ENCODE assay signal across 13 cellular contexts in genomic region chr19:55069859-55070225, GRCh38. TPM values are rescaled to one million over a fixed set of nuclear protein-coding genes. Genes with fewer than 3 reads are reported as not detected.
DNase-seq lines count a peak whose midpoint lies in the region; ATAC-seq, FAIRE-seq and TF ChIP-seq lines count a peak whose summit lies in the region.
"Had no signal": no experiment of that assay in that cellular context is flagged by ENCODE, and none has a peak within 500 bp of the region (broad histone marks: within the 10 kb centered on the region; RNA-seq: fewer than 3 reads in every experiment).

No MANE protein-coding gene starts in this region.

- TF ChIP-seq RAD21 in HepG2 (CRISPR knock-in tag; IDR thresholded peaks at IDR 0.05) = no peak

- intact Hi-C loops in HepG2 (cut with micrococcal nuclease; ENCODE audit: unreplicated experiment) (no loop called here), right lobe of liver (cut with DNase I) (no loop called here), mammary epithelial cell (cut with micrococcal nuclease) (loop anchor here (2.0 to 5.0 kb wide), 2 partner anchors 47 to 608 kb away; partner anchors contain the start of genes LENG9 and PPP1R12C)

- H2AK5ac ChIP-seq in mesenchymal stem cell (ENCODE audit: low read length, severe bottlenecking) = no peak overlapping the region

- peaks cover 15% of the 10 kb centered on the region for H3K4me1 ChIP-seq in HepG2 (ENCODE audit: insufficient read depth, low read length)
- H3K4me1 ChIP-seq in right lobe of liver = no peaks in the 10 kb centered on the region
- peaks cover 12% of the 10 kb centered on the region for H3K4me1 ChIP-seq in mammary epithelial cell (ENCODE audit: insufficient read depth, low read length)
- H3K4me1 ChIP-seq in mucosa of stomach (ENCODE audit: control insufficient read depth, insufficient read depth, low read length) = peaks cover 39% of the 10 kb centered on the region
- peaks cover 7% of the 10 kb centered on the region for H3K4me1 ChIP-seq in mesenchymal stem cell (ENCODE audit: control insufficient read depth, insufficient read depth, low read depth, low read length)

- H2BK120ac ChIP-seq in mesenchymal stem cell (ENCODE audit: low read depth, low read length) = no peak overlapping the region

- peak overlapping the region; percentile 64; the same call in 1 of the 2 replicates for H3K4me2 ChIP-seq in HepG2 (ENCODE audit: low read depth, low read length)
- peak overlapping the region; percentile 78 for H3K4me2 ChIP-seq in mammary epithelial cell (ENCODE audit: insufficient read depth, low read depth, low read length)
- no peak overlapping the region for H3K4me2 ChIP-seq in mesenchymal stem cell (ENCODE audit: low read length, poor library complexity, severe bottlenecking)

- H3K79me1 ChIP-seq in mesenchymal stem cell (replicated peaks; ENCODE audit: low read length, poor library complexity, severe bottlenecking) = no peaks in the 10 kb centered on the region

- H3K4ac ChIP-seq in mesenchymal stem cell (ENCODE audit: low read depth in 1 of 2, low read length in 2 of 2) = no peak overlapping the region

- TF ChIP-seq POLR2A in HepG2 (IDR thresholded peaks at IDR 0.05; ENCODE audit: insufficient read depth in 1 of 2, low read depth in 2 of 2, low read length in 2 of 2) (no peak), right lobe of liver (IDR thresholded peaks at IDR 0.05) (no peak)

- H2BK15ac ChIP-seq in mesenchymal stem cell (ENCODE audit: low read depth, poor library complexity, severe bottlenecking) = no peak overlapping the region

- H3K9me3 ChIP-seq in HepG2 (ENCODE audit: low read length) (no peaks in the 10 kb centered on the region), right lobe of liver (no peaks in the 10 kb centered on the region), mammary epithelial cell (replicated peaks; ENCODE audit: insufficient read depth, low read length) (no peaks in the 10 kb centered on the region), mucosa of stomach (ENCODE audit: control insufficient read depth, low read length) (no peaks in the 10 kb centered on the region), mesenchymal stem cell (ENCODE audit: control insufficient read depth, low read length) (no peaks in the 10 kb centered on the region)

- no peak for TF ChIP-seq CTCF in HepG2 (CRISPR knock-in tag; IDR thresholded peaks at IDR 0.05)
- TF ChIP-seq CTCF in right lobe of liver (IDR thresholded peaks at IDR 0.05) = no peak
- TF ChIP-seq CTCF in mammary epithelial cell (conservative IDR thresholded peaks at IDR 0.05 in 1 of 2, IDR thresholded peaks at IDR 0.05 in 1 of 2; ENCODE audit: extremely low read depth in 1 of 2, insufficient read depth in 1 of 2, low read depth in 1 of 2, low read length in 2 of 2) = no peak

- no peak overlapping the region for H4K8ac ChIP-seq in mesenchymal stem cell (ENCODE audit: low read length)

- BruUV-seq in HepG2 (replicated peaks; lab: Mats Ljungman, UMichigan) = no TSS peak
- no TSS peak for BruUV-seq in mammary epithelial cell (replicated peaks; lab: Mats Ljungman, UMichigan)

- no peak for FAIRE-seq in HepG2 (lab: Jason Lieb, UNC)

- H3K36me3 ChIP-seq in HepG2 (replicated peaks in 1 of 2; ENCODE audit: control insufficient read depth in 1 of 2, insufficient read depth in 2 of 2, low read length in 2 of 2) (no peaks in the 10 kb centered on the region), right lobe of liver (no peaks in the 10 kb centered on the region), mammary epithelial cell (ENCODE audit: insufficient read depth, low read length) (no peaks in the 10 kb centered on the region), mucosa of stomach (ENCODE audit: control insufficient read depth, insufficient read depth, low read length) (no peaks in the 10 kb centered on the region), mesenchymal stem cell (ENCODE audit: control insufficient read depth in 1 of 2, insufficient read depth in 2 of 2, low read depth in 1 of 2, low read length in 2 of 2) (no peaks in the 10 kb centered on the region)

- in situ Hi-C loops in HepG2 (cut with HindIII; ENCODE audit: extremely low pct_ligation_motif_present, low pct_unique_long_range_greater_than_20kb) = no loop called here
- in situ Hi-C loops in mammary epithelial cell (cut with MboI; ENCODE audit: low sequenced_read_pairs in 2 of 2) = loop anchor here in 1 of 2 donors (25.0 kb wide), 1 partner anchor 608 kb away; the partner anchor contains the start of genes CDC42EP5 and LENG9
- in situ Hi-C loops in G401 (cut with HindIII; ENCODE audit: low sequenced_read_pairs) = no loop called here

- H2BK5ac ChIP-seq in mesenchymal stem cell (ENCODE audit: low read depth, low read length, poor library complexity, severe bottlenecking) = no peak overlapping the region

- H3K79me2 ChIP-seq in HepG2 (ENCODE audit: insufficient read depth, low read length) (no peaks in the 10 kb centered on the region), mammary epithelial cell (ENCODE audit: insufficient read depth, low read length) (no peaks in the 10 kb centered on the region)

- H3K4me3 ChIP-seq in HepG2 (replicated peaks in 1 of 3; ENCODE audit: insufficient read depth in 1 of 3, low read depth in 2 of 3, low read length in 3 of 3) (no peak overlapping the region), right lobe of liver (no peak overlapping the region), mammary epithelial cell (replicated peaks in 1 of 3; ENCODE audit: insufficient read depth in 1 of 3, low read depth in 2 of 3, low read length in 3 of 3) (no peak overlapping the region), mucosa of stomach (ENCODE audit: low read length) (peak overlapping the region; percentile 84), mesenchymal stem cell (ENCODE audit: insufficient read depth in 1 of 2, low read depth in 1 of 2, low read length in 2 of 2) (no peak overlapping the region)
- H3K4me3 ChIP-seq: lung had no signal

- no peak overlapping the region for H4K91ac ChIP-seq in mesenchymal stem cell (ENCODE audit: low read length)

- no peak overlapping the region for H3K23ac ChIP-seq in mesenchymal stem cell (ENCODE audit: low read length in 2 of 2)

- ATAC-seq in HepG2 (no peak), right lobe of liver (no peak), HG02840 (IDR thresholded peaks at IDR 0.05; ENCODE audit: low FRiP score, unreplicated experiment) (no peak)

- H4K20me1 ChIP-seq in HepG2 (ENCODE audit: insufficient read depth, low read length) (no peaks in the 10 kb centered on the region), mammary epithelial cell (ENCODE audit: insufficient read depth, low read length) (no peaks in the 10 kb centered on the region)

- H3K14ac ChIP-seq in mesenchymal stem cell (ENCODE audit: low read length in 2 of 2) = no peak overlapping the region

- WGBS in HepG2 (ENCODE audit: low lambda C conversion rate) = 20% methylated on average over 3 of the region's 3 CpGs
- WGBS in right lobe of liver (ENCODE audit: insufficient coverage, low coverage, low lambda C conversion rate, missing lambda C conversion rate) = 89% methylated on average over 3 of the region's 3 CpGs
- 100% methylated on average over 3 of the region's 3 CpGs for WGBS in mammary epithelial cell (ENCODE audit: low coverage, missing lambda C conversion rate)
- 94% methylated on average over 3 of the region's 3 CpGs for WGBS in mesenchymal stem cell

- H2BK12ac ChIP-seq in mesenchymal stem cell (ENCODE audit: low read length in 2 of 2) = no peak overlapping the region

- DNase-seq in HepG2 (ENCODE audit: low spot score) (no peak), right lobe of liver (no peak), mammary epithelial cell (no peak), G401 (ENCODE audit: low spot score) (no peak), amygdala (lab: John Stamatoyannopoulos, UW) (no peak), mesenchymal stem cell (no peak)
- DNase-seq: activated gamma-delta T cell, NCI-H524, retina had no signal

- TF ChIP-seq EP300 in HepG2 (IDR thresholded peaks at IDR 0.05; ENCODE audit: low read depth in 2 of 2, low read length in 2 of 2) = no peak
- no peak for TF ChIP-seq EP300 in HepG2 (CRISPR knock-in tag; IDR thresholded peaks at IDR 0.05; ENCODE audit: borderline replicate concordance)

- no peak overlapping the region for H2AFZ ChIP-seq in HepG2 (ENCODE audit: low read length)
- H2AFZ ChIP-seq in mammary epithelial cell (ENCODE audit: low read depth, low read length) = no peak overlapping the region
- H2AFZ ChIP-seq in mesenchymal stem cell (ENCODE audit: low read depth, low read length) = no peak overlapping the region

- CTCF ChIA-PET in HepG2 (lab: Yijun Ruan, JAX; ENCODE audit: low intra/inter-chr PET ratio, low total read pairs) (no interaction called here), mammary epithelial cell (lab: Charles Lee; ENCODE audit: low non-redundant PET) (no interaction called here)

- H3K27me3 ChIP-seq in HepG2 (ENCODE audit: control insufficient read depth in 1 of 2, insufficient read depth in 2 of 2, low read length in 2 of 2) (peaks cover 2 to 35% of the 10 kb centered on the region in 2 experiments), right lobe of liver (no peaks in the 10 kb centered on the region), mammary epithelial cell (ENCODE audit: insufficient read depth, low read length) (no peaks in the 10 kb centered on the region), mucosa of stomach (ENCODE audit: control insufficient read depth, insufficient read depth, low read length) (peaks cover 6% of the 10 kb centered on the region), mesenchymal stem cell (ENCODE audit: control insufficient read depth in 1 of 2, insufficient read depth in 1 of 2, low read length in 2 of 2) (peaks cover 49 to 55% of the 10 kb centered on the region in 2 experiments)

- H3K27ac ChIP-seq in HepG2 (ENCODE audit: extremely low read length, insufficient read depth, low read length) (no peak overlapping the region), right lobe of liver (no peak overlapping the region), mammary epithelial cell (ENCODE audit: insufficient read depth, low read depth, low read length) (no peak overlapping the region), mesenchymal stem cell (ENCODE audit: low read length, poor library complexity, severe bottlenecking) (no peak overlapping the region)
- H3K27ac ChIP-seq: coronary artery had no signal

- no peak overlapping the region for H3K18ac ChIP-seq in mesenchymal stem cell (ENCODE audit: low read depth in 1 of 2, low read length in 2 of 2)

- POLR2A ChIA-PET in HepG2 (lab: Yijun Ruan, JAX) = interaction anchor here (1.5 kb wide), 1 partner anchor 10 kb away, joined by 11 read pairs; no protein-coding TSS in a partner anchor

- dilution Hi-C loops in mammary epithelial cell (cut with HindIII; ENCODE audit: low sequenced_read_pairs) = loop anchor here (5.0 to 10.0 kb wide), 2 partner anchors 405 to 648 kb away; partner anchors contain the start of gene ZNF628

- H3K9ac ChIP-seq in HepG2 (ENCODE audit: insufficient read depth, low read depth, low read length) (no peak overlapping the region), mammary epithelial cell (ENCODE audit: insufficient read depth, low read length) (no peak overlapping the region), mucosa of stomach (ENCODE audit: low read length) (peak overlapping the region; percentile 92), mesenchymal stem cell (ENCODE audit: low read length) (no peak overlapping the region)

RNA-seq across cellular contexts. Expression of gene EPS8L1, which starts 5.8 kb away (rescaled TPM):
- total RNA-seq in HepG2 (2016; rRNA removed; fragmentation: Illumina TruSeq; extraction: Trizol) = 2.3 and 3.0 TPM in 2 replicates
- 0.79 and 0.91 TPM in 2 replicates for total RNA-seq in HepG2 (2016; cell fraction: cytosol; rRNA removed; fragmentation: Illumina TruSeq; extraction: Trizol; ENCODE audit: low read depth)
- 1.4 and 2.2 TPM in 2 replicates for total RNA-seq in HepG2 (2016; cell fraction: insoluble cytoplasmic fraction; rRNA removed; fragmentation: Illumina TruSeq; extraction: Trizol)
- 2.6 and 2.9 TPM in 2 replicates for total RNA-seq in HepG2 (2016; cell fraction: membrane; rRNA removed; fragmentation: Illumina TruSeq; extraction: Trizol)
- 0.84 and 1.3 TPM in 2 replicates for total RNA-seq in HepG2 (2016; cell fraction: nucleus; rRNA removed; fragmentation: Illumina TruSeq; extraction: Trizol)
- 6.3 and 6.6 TPM in 2 replicates for polyA plus RNA-seq in HepG2 (2011; rRNA removed)
- polyA plus RNA-seq in HepG2 (2011; cell fraction: cytosol; rRNA removed) = 3.0 and 4.2 TPM in 2 replicates
- polyA plus RNA-seq in HepG2 (2011; cell fraction: nucleus; rRNA removed) = 27.8 and 31.9 TPM in 2 replicates
- 5.0 and 6.5 TPM in 2 replicates for polyA plus RNA-seq in HepG2 (2012)
- polyA plus RNA-seq in HepG2 (2016; cell fraction: cytosol; fragmentation: Illumina TruSeq; extraction: Trizol; ENCODE audit: low read depth) = 1.6 and 1.7 TPM in 2 replicates
- polyA plus RNA-seq in HepG2 (2016; cell fraction: insoluble cytoplasmic fraction; fragmentation: Illumina TruSeq; extraction: Trizol; ENCODE audit: low read depth) = 1.4 and 2.0 TPM in 2 replicates
- polyA plus RNA-seq in HepG2 (2016; cell fraction: membrane; fragmentation: Illumina TruSeq; extraction: Trizol; ENCODE audit: low read depth) = 2.0 TPM in 2 replicates
- 6.3 and 7.4 TPM in 2 replicates for polyA plus RNA-seq in HepG2 (2016; cell fraction: nucleus; fragmentation: Illumina TruSeq; extraction: Trizol; ENCODE audit: insufficient read depth, low read depth)
- polyA minus RNA-seq in HepG2 (2011; rRNA and poly(A)+ RNA removed; ENCODE audit: low replicate concordance) = 4.0 and 6.3 TPM in 2 replicates
- polyA minus RNA-seq in HepG2 (2011; cell fraction: cytosol; rRNA and poly(A)+ RNA removed) = 0.88 and 1.4 TPM in 2 replicates
- 3.4 and 3.7 TPM in 2 replicates for polyA minus RNA-seq in HepG2 (2011; cell fraction: nucleus; rRNA and poly(A)+ RNA removed)
- 1 to 10 TPM in 4 of 6 experiments, under 1 TPM in 2; 0.49 to 2.4 (median 1.2) TPM for total RNA-seq in right lobe of liver
- total RNA-seq in mammary epithelial cell = 10 to 100 TPM; 63.7 to 68.3 TPM
- polyA plus RNA-seq in mammary epithelial cell = 29.8 TPM
- 23.0 TPM for polyA minus RNA-seq in mammary epithelial cell
- 9.7 and 11.7 TPM in 2 replicates for total RNA-seq in G401 (2014; rRNA removed; shearing (Covaris generic))
- polyA plus RNA-seq in mesenchymal stem cell (2013, experiment 1 of 2) = 5.2 TPM
- polyA plus RNA-seq in mesenchymal stem cell (2013, experiment 2 of 2) = 4.9 TPM

RNA-seq across cellular contexts. Expression of gene RDH13, which starts 6.9 kb away (rescaled TPM):
- 19.1 and 21.5 TPM in 2 replicates for total RNA-seq in HepG2 (2016; rRNA removed; fragmentation: Illumina TruSeq; extraction: Trizol)
- total RNA-seq in HepG2 (2016; cell fraction: cytosol; rRNA removed; fragmentation: Illumina TruSeq; extraction: Trizol; ENCODE audit: low read depth) = 7.5 and 7.8 TPM in 2 replicates
- 15.8 and 21.1 TPM in 2 replicates for total RNA-seq in HepG2 (2016; cell fraction: insoluble cytoplasmic fraction; rRNA removed; fragmentation: Illumina TruSeq; extraction: Trizol)
- 11.8 and 12.8 TPM in 2 replicates for total RNA-seq in HepG2 (2016; cell fraction: membrane; rRNA removed; fragmentation: Illumina TruSeq; extraction: Trizol)
- 17.4 and 22.3 TPM in 2 replicates for total RNA-seq in HepG2 (2016; cell fraction: nucleus; rRNA removed; fragmentation: Illumina TruSeq; extraction: Trizol)
- polyA plus RNA-seq in HepG2 (2011; rRNA removed) = 13.4 and 16.6 TPM in 2 replicates
- 9.7 and 11.4 TPM in 2 replicates for polyA plus RNA-seq in HepG2 (2011; cell fraction: cytosol; rRNA removed)
- 30.1 and 32.4 TPM in 2 replicates for polyA plus RNA-seq in HepG2 (2011; cell fraction: nucleus; rRNA removed)
- polyA plus RNA-seq in HepG2 (2012) = 11.5 and 13.1 TPM in 2 replicates
- polyA plus RNA-seq in HepG2 (2016; cell fraction: cytosol; fragmentation: Illumina TruSeq; extraction: Trizol; ENCODE audit: low read depth) = 4.2 and 4.4 TPM in 2 replicates
- 14.5 and 16.2 TPM in 2 replicates for polyA plus RNA-seq in HepG2 (2016; cell fraction: insoluble cytoplasmic fraction; fragmentation: Illumina TruSeq; extraction: Trizol; ENCODE audit: low read depth)
- 5.8 and 6.5 TPM in 2 replicates for polyA plus RNA-seq in HepG2 (2016; cell fraction: membrane; fragmentation: Illumina TruSeq; extraction: Trizol; ENCODE audit: low read depth)
- 30.4 and 34.3 TPM in 2 replicates for polyA plus RNA-seq in HepG2 (2016; cell fraction: nucleus; fragmentation: Illumina TruSeq; extraction: Trizol; ENCODE audit: insufficient read depth, low read depth)
- polyA minus RNA-seq in HepG2 (2011; rRNA and poly(A)+ RNA removed; ENCODE audit: low replicate concordance) = 35.2 and 54.3 TPM in 2 replicates
- 8.1 and 16.8 TPM in 2 replicates for polyA minus RNA-seq in HepG2 (2011; cell fraction: cytosol; rRNA and poly(A)+ RNA removed)
- 29.1 and 32.1 TPM in 2 replicates for polyA minus RNA-seq in HepG2 (2011; cell fraction: nucleus; rRNA and poly(A)+ RNA removed)
- total RNA-seq in right lobe of liver = 10 to 100 TPM in 4 of 6 experiments, 1 to 10 TPM in 2; 7.7 to 16.8 (median 12.1) TPM
- 10 to 100 TPM; 18.0 to 19.8 TPM for total RNA-seq in mammary epithelial cell
- polyA plus RNA-seq in mammary epithelial cell = 17.0 TPM
- 20.5 TPM for polyA minus RNA-seq in mammary epithelial cell
- total RNA-seq in G401 (2014; rRNA removed; shearing (Covaris generic)) = 31.4 and 38.9 TPM in 2 replicates
- 5.1 TPM for polyA plus RNA-seq in mesenchymal stem cell (2013, experiment 1 of 2)
- 5.3 TPM for polyA plus RNA-seq in mesenchymal stem cell (2013, experiment 2 of 2)

RNA-seq across cellular contexts. Expression of gene GP6, which starts 31.8 kb away (rescaled TPM):
- total RNA-seq in HepG2 (2016; rRNA removed; fragmentation: Illumina TruSeq; extraction: Trizol) = not detected in 2 replicates
- total RNA-seq in HepG2 (2016; cell fraction: cytosol; rRNA removed; fragmentation: Illumina TruSeq; extraction: Trizol; ENCODE audit: low read depth) = not detected in 2 replicates
- total RNA-seq in HepG2 (2016; cell fraction: insoluble cytoplasmic fraction; rRNA removed; fragmentation: Illumina TruSeq; extraction: Trizol) = not detected in 2 replicates
- total RNA-seq in HepG2 (2016; cell fraction: membrane; rRNA removed; fragmentation: Illumina TruSeq; extraction: Trizol) = not detected in 2 replicates
- total RNA-seq in HepG2 (2016; cell fraction: nucleus; rRNA removed; fragmentation: Illumina TruSeq; extraction: Trizol) = not detected in 2 replicates
- polyA plus RNA-seq in HepG2 (2011; rRNA removed) = 0.05 and 0.08 TPM in 2 replicates
- 0.03 TPM in 1 of 2 replicates, not detected in the other for polyA plus RNA-seq in HepG2 (2011; cell fraction: cytosol; rRNA removed)
- 0.05 TPM in 1 of 2 replicates, not detected in the other for polyA plus RNA-seq in HepG2 (2011; cell fraction: nucleus; rRNA removed)
- polyA plus RNA-seq in HepG2 (2012) = 0.13 TPM in 1 of 2 replicates, not detected in the other
- not detected in 2 replicates for polyA plus RNA-seq in HepG2 (2016; cell fraction: cytosol; fragmentation: Illumina TruSeq; extraction: Trizol; ENCODE audit: low read depth)
- not detected in 2 replicates for polyA plus RNA-seq in HepG2 (2016; cell fraction: insoluble cytoplasmic fraction; fragmentation: Illumina TruSeq; extraction: Trizol; ENCODE audit: low read depth)
- not detected in 2 replicates for polyA plus RNA-seq in HepG2 (2016; cell fraction: membrane; fragmentation: Illumina TruSeq; extraction: Trizol; ENCODE audit: low read depth)
- not detected in 2 replicates for polyA plus RNA-seq in HepG2 (2016; cell fraction: nucleus; fragmentation: Illumina TruSeq; extraction: Trizol; ENCODE audit: insufficient read depth, low read depth)
- 0.30 and 0.75 TPM in 2 replicates for polyA minus RNA-seq in HepG2 (2011; rRNA and poly(A)+ RNA removed; ENCODE audit: low replicate concordance)
- not detected in 2 replicates for polyA minus RNA-seq in HepG2 (2011; cell fraction: cytosol; rRNA and poly(A)+ RNA removed)
- polyA minus RNA-seq in HepG2 (2011; cell fraction: nucleus; rRNA and poly(A)+ RNA removed) = not detected in 2 replicates
- total RNA-seq in right lobe of liver = under 1 TPM in 2 of 6 experiments, not detected in 4; 0.33 to 0.42 TPM
- under 1 TPM in 1 of 2 donors, not detected in 1; 0.17 TPM for total RNA-seq in mammary epithelial cell
- 0.03 TPM for polyA plus RNA-seq in mammary epithelial cell
- polyA minus RNA-seq in mammary epithelial cell = not detected
- total RNA-seq in G401 (2014; rRNA removed; shearing (Covaris generic)) = not detected in 2 replicates
- not detected for polyA plus RNA-seq in mesenchymal stem cell (2013, experiment 1 of 2)
- polyA plus RNA-seq in mesenchymal stem cell (2013, experiment 2 of 2) = not detected

RNA-seq across cellular contexts. Expression of gene PPP1R12C, which starts 47.6 kb away (rescaled TPM):
- 13.0 and 29.7 TPM in 2 replicates for total RNA-seq in HepG2 (2016; rRNA removed; fragmentation: Illumina TruSeq; extraction: Trizol)
- 8.7 and 9.6 TPM in 2 replicates for total RNA-seq in HepG2 (2016; cell fraction: cytosol; rRNA removed; fragmentation: Illumina TruSeq; extraction: Trizol; ENCODE audit: low read depth)
- total RNA-seq in HepG2 (2016; cell fraction: insoluble cytoplasmic fraction; rRNA removed; fragmentation: Illumina TruSeq; extraction: Trizol) = 10.7 and 30.4 TPM in 2 replicates
- 16.0 and 19.8 TPM in 2 replicates for total RNA-seq in HepG2 (2016; cell fraction: membrane; rRNA removed; fragmentation: Illumina TruSeq; extraction: Trizol)
- total RNA-seq in HepG2 (2016; cell fraction: nucleus; rRNA removed; fragmentation: Illumina TruSeq; extraction: Trizol) = 33.8 and 39.8 TPM in 2 replicates
- 30.3 and 40.4 TPM in 2 replicates for polyA plus RNA-seq in HepG2 (2011; rRNA removed)
- 13.1 and 19.7 TPM in 2 replicates for polyA plus RNA-seq in HepG2 (2011; cell fraction: cytosol; rRNA removed)
- polyA plus RNA-seq in HepG2 (2011; cell fraction: nucleus; rRNA removed) = 234 and 309 TPM in 2 replicates
- polyA plus RNA-seq in HepG2 (2012) = 30.8 and 39.8 TPM in 2 replicates
- polyA plus RNA-seq in HepG2 (2016; cell fraction: cytosol; fragmentation: Illumina TruSeq; extraction: Trizol; ENCODE audit: low read depth) = 16.9 and 17.6 TPM in 2 replicates
- 21.3 and 29.2 TPM in 2 replicates for polyA plus RNA-seq in HepG2 (2016; cell fraction: insoluble cytoplasmic fraction; fragmentation: Illumina TruSeq; extraction: Trizol; ENCODE audit: low read depth)
- 27.6 and 31.9 TPM in 2 replicates for polyA plus RNA-seq in HepG2 (2016; cell fraction: membrane; fragmentation: Illumina TruSeq; extraction: Trizol; ENCODE audit: low read depth)
- 194 and 196 TPM in 2 replicates for polyA plus RNA-seq in HepG2 (2016; cell fraction: nucleus; fragmentation: Illumina TruSeq; extraction: Trizol; ENCODE audit: insufficient read depth, low read depth)
- 20.6 and 25.3 TPM in 2 replicates for polyA minus RNA-seq in HepG2 (2011; rRNA and poly(A)+ RNA removed; ENCODE audit: low replicate concordance)
- polyA minus RNA-seq in HepG2 (2011; cell fraction: cytosol; rRNA and poly(A)+ RNA removed) = 6.3 and 6.7 TPM in 2 replicates
- polyA minus RNA-seq in HepG2 (2011; cell fraction: nucleus; rRNA and poly(A)+ RNA removed) = 22.7 and 26.5 TPM in 2 replicates
- 10 to 100 TPM; 35.6 to 48.1 (median 41.7) TPM for total RNA-seq in right lobe of liver
- total RNA-seq in mammary epithelial cell = 10 to 100 TPM; 29.8 to 74.8 TPM
- polyA plus RNA-seq in mammary epithelial cell = 27.5 TPM
- 6.7 TPM for polyA minus RNA-seq in mammary epithelial cell
- 77.4 and 81.7 TPM in 2 replicates for total RNA-seq in G401 (2014; rRNA removed; shearing (Covaris generic))
- 83.1 TPM for polyA plus RNA-seq in mesenchymal stem cell (2013, experiment 1 of 2)
- polyA plus RNA-seq in mesenchymal stem cell (2013, experiment 2 of 2) = 80.0 TPM
